Comparison of ENCODE assay signal across 22 cellular contexts in the genomic region with DNA sequence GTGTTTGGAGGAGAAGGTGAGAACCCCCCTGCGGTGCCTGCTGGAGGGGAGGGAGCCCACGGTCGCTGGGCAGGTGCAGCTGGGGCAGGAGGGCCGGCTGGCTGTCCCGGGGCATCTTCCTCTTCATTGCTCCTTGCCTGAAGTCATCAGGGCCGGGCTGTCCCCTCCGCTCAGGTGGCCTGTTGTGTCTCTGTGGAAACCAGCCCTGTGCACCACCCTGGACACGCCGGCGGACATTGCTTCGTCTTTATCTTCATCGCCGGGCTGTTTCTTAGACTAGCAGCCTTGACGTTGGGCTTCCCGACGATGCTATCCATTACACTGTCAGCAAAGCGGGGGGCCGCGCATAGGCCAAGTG.
"Had no signal": no experiment of that assay in that cellular context is flagged by ENCODE, and none has a peak within 500 bp of the region (broad histone marks: within the 10 kb centered on the region; RNA-seq: fewer than 3 reads in every experiment).

No MANE protein-coding gene starts in this region.

- H3K27me3 Mint-ChIP-seq: activated naive CD8-positive, alpha-beta T cell treated with anti-CD3 and anti-CD28 coated beads, Interleukin-2, amount 50 U/mL, for 24 hours; dendritic cell treated with granulocyte-macrophage colony-stimulating factor and Interleukin-4, amounts not matched to agents 40 ng/mL and 50 ng/mL, for 4 days had no signal

- H3K4me3 Mint-ChIP-seq: activated CD4-positive, alpha-beta T cell treated with anti-CD3 and anti-CD28 coated beads for 36 hours; activated naive CD8-positive, alpha-beta T cell treated with anti-CD3 and anti-CD28 coated beads, Interleukin-2, amount 50 U/mL, for 24 hours; dendritic cell treated with granulocyte-macrophage colony-stimulating factor and Interleukin-4, amounts not matched to agents 40 ng/mL and 50 ng/mL, for 4 days; mesothelial cell of epicardium; naive thymus-derived CD8-positive, alpha-beta T cell had no signal

- H3K9me3 Mint-ChIP-seq: activated naive CD8-positive, alpha-beta T cell treated with anti-CD3 and anti-CD28 coated beads, Interleukin-2, amount 50 U/mL, for 24 hours had no signal

- H3K27ac Mint-ChIP-seq: activated CD4-positive, alpha-beta T cell treated with anti-CD3 and anti-CD28 coated beads for 36 hours; activated naive CD8-positive, alpha-beta T cell treated with anti-CD3 and anti-CD28 coated beads, Interleukin-2, amount 50 U/mL, for 24 hours; dendritic cell treated with granulocyte-macrophage colony-stimulating factor and Interleukin-4, amounts not matched to agents 40 ng/mL and 50 ng/mL, for 4 days; mesothelial cell of epicardium; naive thymus-derived CD8-positive, alpha-beta T cell had no signal

- H3K27me3 ChIP-seq: ovary, thyroid gland had no signal

- ATAC-seq: activated CD4-positive, alpha-beta T cell treated with anti-CD3 and anti-CD28 coated beads for 36 hours; activated naive CD8-positive, alpha-beta T cell treated with anti-CD3 and anti-CD28 coated beads, Interleukin-2, amount 50 U/mL, for 24 hours; naive thymus-derived CD8-positive, alpha-beta T cell; psoas muscle; right cardiac atrium; stimulated activated naive CD8-positive, alpha-beta T cell treated with anti-CD3 and anti-CD28 coated beads, Interleukin-15, Interleukin-2, amounts not matched to agents 100 U/mL and 50 U/mL, for 24 hours had no signal

- H3K4me1 ChIP-seq: psoas muscle, thyroid gland had no signal

- H3K4me3 ChIP-seq: lung, ovary, psoas muscle, thyroid gland had no signal

- H3K36me3 Mint-ChIP-seq: mesothelial cell of epicardium; naive thymus-derived CD8-positive, alpha-beta T cell had no signal

- H3K9me3 ChIP-seq: psoas muscle, thyroid gland had no signal

- H3K27ac ChIP-seq: ovary, psoas muscle, thyroid gland, WERI-Rb-1 had no signal

- H3K36me3 ChIP-seq: ovary, thyroid gland, WERI-Rb-1 had no signal

- H3K4me1 Mint-ChIP-seq: activated CD4-positive, alpha-beta T cell treated with anti-CD3 and anti-CD28 coated beads for 36 hours; activated naive CD8-positive, alpha-beta T cell treated with anti-CD3 and anti-CD28 coated beads, Interleukin-2, amount 50 U/mL, for 24 hours; mesothelial cell of epicardium had no signal

- DNase-seq: activated CD4-positive, alpha-beta T cell treated with anti-CD3 and anti-CD28 coated beads for 36 hours; activated CD4-positive, alpha-beta T cell treated with anti-CD3 and anti-CD28 coated beads, Interleukin-2, amount 50 U/mL, for 4 hours; activated naive CD4-positive, alpha-beta T cell treated with anti-CD3 and anti-CD28 coated beads, Interleukin-2, amount 50 U/mL, for 16 hours; activated naive CD8-positive, alpha-beta T cell treated with anti-CD3 and anti-CD28 coated beads, Interleukin-2, amount 50 U/mL, for 24 hours; activated T-cell treated with anti-CD3 and anti-CD28 coated beads, Interleukin-2, amount 50 U/mL, for 48 hours; effector CD8-positive, alpha-beta T cell; foreskin melanocyte; kidney; naive thymus-derived CD8-positive, alpha-beta T cell; ovary; psoas muscle; right cardiac atrium; stimulated activated CD4-positive, alpha-beta T cell treated with anti-CD3 and anti-CD28 coated beads, Interleukin-12 subunit alpha, Interleukin-12 subunit beta, amount 100 ng/mL, for 4 hours; stimulated activated CD4-positive, alpha-beta T cell treated with anti-CD3 and anti-CD28 coated beads, Interleukin-4, amount 100 ng/mL, for 4 hours; stimulated activated naive CD8-positive, alpha-beta T cell treated with anti-CD3 and anti-CD28 coated beads, Interleukin-15, Interleukin-2, amounts not matched to agents 100 U/mL and 50 U/mL, for 24 hours; substantia nigra; T-helper 1 cell; thyroid gland; WERI-Rb-1 had no signal
